Comparison of ENCODE assay signal across 1 cellular context in the genomic region with DNA sequence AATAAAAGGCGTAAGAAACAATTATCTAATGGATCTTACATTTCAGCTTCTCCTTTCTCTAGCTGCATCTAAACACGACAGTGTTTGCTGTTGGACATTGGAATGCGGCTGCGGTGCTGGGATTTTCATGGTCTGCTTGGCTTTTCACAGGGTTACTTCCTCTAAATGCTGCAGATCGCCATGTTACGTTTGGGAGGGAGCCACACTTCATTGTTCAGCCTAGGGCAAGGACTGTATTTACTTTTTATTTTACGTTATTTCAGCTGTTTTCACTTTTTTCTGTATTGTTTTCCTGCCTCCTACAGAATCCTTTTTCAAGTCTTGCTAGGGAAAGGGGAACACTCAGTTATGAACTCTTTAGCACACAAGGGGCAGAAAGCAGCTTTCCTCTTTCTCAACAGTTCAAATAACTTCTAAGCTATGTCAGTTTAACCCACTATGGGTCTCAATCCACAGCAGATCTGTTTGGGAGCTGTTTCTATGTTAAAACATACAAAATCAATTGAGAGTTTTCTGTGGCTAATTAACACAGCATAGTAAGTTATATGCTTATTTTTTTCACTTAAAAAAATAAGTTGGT.
TF ChIP-seq lines count a peak whose summit lies in the region.

No MANE protein-coding gene starts in this region.

TF ChIP-seq in HepG2, 621 proteins besides CTCF, POLR2A, EP300 and RAD21 (continued from another document):
- TF ChIP-seq ZNF609 (CRISPR knock-in tag; IDR thresholded peaks at IDR 0.05; ENCODE audit: borderline replicate concordance) (no peak), ZNF280D (CRISPR knock-in tag; IDR thresholded peaks at IDR 0.05) (no peak), ZSCAN29 (CRISPR knock-in tag; conservative IDR thresholded peaks at IDR 0.05) (no peak), HOXA3 (CRISPR knock-in tag; IDR thresholded peaks at IDR 0.05) (no peak), STAG1 (CRISPR knock-in tag; IDR thresholded peaks at IDR 0.05) (no peak), YY1 (IDR thresholded peaks at IDR 0.05; ENCODE audit: insufficient read depth, insufficient replicate concordance, low read depth, low read length) (no peak)
- TF ChIP-seq, protein P1, sequence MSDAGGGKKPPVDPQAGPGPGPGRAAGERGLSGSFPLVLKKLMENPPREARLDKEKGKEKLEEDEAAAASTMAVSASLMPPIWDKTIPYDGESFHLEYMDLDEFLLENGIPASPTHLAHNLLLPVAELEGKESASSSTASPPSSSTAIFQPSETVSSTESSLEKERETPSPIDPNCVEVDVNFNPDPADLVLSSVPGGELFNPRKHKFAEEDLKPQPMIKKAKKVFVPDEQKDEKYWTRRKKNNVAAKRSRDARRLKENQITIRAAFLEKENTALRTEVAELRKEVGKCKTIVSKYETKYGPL (CRISPR knock-in tag; IDR thresholded peaks at IDR 0.05): no peak
